Comparison of ENCODE assay signal across 9 cellular contexts in genomic region chr11:59680287-59681154, GRCh38. TPM values are rescaled to one million over a fixed set of nuclear protein-coding genes. Genes with fewer than 3 reads are reported as not detected.
DNase-seq lines count a peak whose midpoint lies in the region; ATAC-seq and TF ChIP-seq lines count a peak whose summit lies in the region.
"Had no signal": no experiment of that assay in that cellular context is flagged by ENCODE, and none has a peak within 500 bp of the region (broad histone marks: within the 10 kb centered on the region; RNA-seq: fewer than 3 reads in every experiment).

No MANE protein-coding gene starts in this region.

- no peak overlapping the region for H3K4me2 ChIP-seq in Karpas-422 (ENCODE audit: low read depth, low read length, poor library complexity, severe bottlenecking)

- H3K9me3 ChIP-seq in Karpas-422 (ENCODE audit: low read length) (no peaks in the 10 kb centered on the region), cardiac muscle cell (ENCODE audit: low read depth) (no peaks in the 10 kb centered on the region)

- in situ Hi-C loops in SK-MEL-5 (cut with HindIII; ENCODE audit: low pct_unique_long_range_greater_than_20kb, low sequenced_read_pairs): no loop called here

- no peaks in the 10 kb centered on the region for H3K9me3 Mint-ChIP-seq in activated naive CD4-positive, alpha-beta T cell treated with anti-CD3 and anti-CD28 coated beads for 36 hours

- peaks cover 6% of the 10 kb centered on the region for H3K27me3 Mint-ChIP-seq in activated naive CD4-positive, alpha-beta T cell treated with anti-CD3 and anti-CD28 coated beads for 36 hours (ENCODE audit: low read depth)

- H2AFZ ChIP-seq in Karpas-422 (ENCODE audit: low read length): no peak overlapping the region

- ATAC-seq in GM21825 (IDR thresholded peaks at IDR 0.05; ENCODE audit: unreplicated experiment) (peak; percentile 90), sciatic nerve (peak; percentile 93)

- no peaks in the 10 kb centered on the region for H3K27me3 ChIP-seq in Karpas-422 (ENCODE audit: low read length)
- H3K27me3 ChIP-seq in cardiac muscle cell: no peaks in the 10 kb centered on the region

- H3K4me1 ChIP-seq in Karpas-422 (ENCODE audit: low read length) (no peaks in the 10 kb centered on the region), cardiac muscle cell (ENCODE audit: low read depth) (peaks cover 12% of the 10 kb centered on the region)

- H3K79me2 ChIP-seq in Karpas-422 (ENCODE audit: low read length): no peaks in the 10 kb centered on the region

- intact Hi-C loops in activated naive CD4-positive, alpha-beta T cell treated with anti-CD3 and anti-CD28 coated beads for 36 hours (cut with micrococcal nuclease): loop anchor here (1.0 kb wide), 3 partner anchors 143 to 509 kb away; no protein-coding TSS in a partner anchor
- intact Hi-C loops in sciatic nerve (cut with DNase I): no loop called here

- H3K4me1 Mint-ChIP-seq in activated naive CD4-positive, alpha-beta T cell treated with anti-CD3 and anti-CD28 coated beads for 36 hours (ENCODE audit: low read depth): no peaks in the 10 kb centered on the region

- H3K36me3 ChIP-seq in Karpas-422 (ENCODE audit: insufficient read depth, low read length) (no peaks in the 10 kb centered on the region), cardiac muscle cell (no peaks in the 10 kb centered on the region)

- CTCF ChIA-PET in activated naive CD4-positive, alpha-beta T cell treated with anti-CD3 and anti-CD28 coated beads for 36 hours (lab: Charles Lee): interaction anchor here (0.7 to 1.0 kb wide), 2 partner anchors 27 to 151 kb away, joined by 3 to 4 read pairs; no protein-coding TSS in a partner anchor

- no peak overlapping the region for H3K9ac ChIP-seq in Karpas-422 (ENCODE audit: low read length)

- no peak overlapping the region for H3K4me3 Mint-ChIP-seq in activated naive CD4-positive, alpha-beta T cell treated with anti-CD3 and anti-CD28 coated beads for 36 hours

- H3K4me3 ChIP-seq in Karpas-422 (ENCODE audit: low read length) (no peak overlapping the region), cardiac muscle cell (no peak overlapping the region)

- H4K20me1 ChIP-seq in Karpas-422 (ENCODE audit: insufficient read depth, low read depth, low read length): no peaks in the 10 kb centered on the region

- DNase-seq in GM04504 (ENCODE audit: low read depth) (peak; percentile 46), Karpas-422 (peak; percentile 90), SK-MEL-5 (ENCODE audit: low read depth, low spot score) (peak; percentile 90), cardiac muscle cell (ENCODE audit: low read depth in 1 of 2, low spot score in 1 of 2) (peak; percentile 85 to 90), sciatic nerve (ENCODE audit: low spot score) (peak; percentile 64), middle frontal gyrus (ENCODE audit: extremely low spot score, low spot score) (no peak)
- DNase-seq in activated naive CD4-positive, alpha-beta T cell treated with anti-CD3 and anti-CD28 coated beads for 36 hours: peak; percentile 70

- H3K27ac ChIP-seq in Karpas-422 (ENCODE audit: low read length) (no peak overlapping the region), cardiac muscle cell (peak overlapping the region; percentile 15)

- TF ChIP-seq CTCF in cardiac muscle cell (IDR thresholded peaks at IDR 0.05; ENCODE audit: low read depth, low read length): peak; percentile 96

- H3K36me3 Mint-ChIP-seq in activated naive CD4-positive, alpha-beta T cell treated with anti-CD3 and anti-CD28 coated beads for 36 hours (ENCODE audit: low read depth): no peaks in the 10 kb centered on the region

- no peaks in the 10 kb centered on the region for H3K9me2 ChIP-seq in Karpas-422 (replicated peaks; ENCODE audit: insufficient read depth, low read length)

- no peak overlapping the region for H3K27ac Mint-ChIP-seq in activated naive CD4-positive, alpha-beta T cell treated with anti-CD3 and anti-CD28 coated beads for 36 hours

RNA-seq across cellular contexts. Expression of gene PATL1, which starts 11.7 kb away (rescaled TPM):
- 14.2 and 31.9 TPM in 2 replicates for total RNA-seq in Karpas-422 (2014; rRNA removed; shearing (Covaris generic); ENCODE audit: low replicate concordance)
- total RNA-seq in SK-MEL-5 (2014; rRNA removed; shearing (Covaris generic)): 18.4 and 21.0 TPM in 2 replicates
- polyA plus RNA-seq in SK-MEL-5 (2015; cell fraction: cytosol; rRNA removed): 38.9 and 43.2 TPM in 2 replicates
- polyA plus RNA-seq in SK-MEL-5 (2015; cell fraction: nucleus; rRNA removed): 50.4 and 53.8 TPM in 2 replicates
- total RNA-seq in activated naive CD4-positive, alpha-beta T cell treated with anti-CD3 and anti-CD28 coated beads for 36 hours: 10 to 100 TPM; 56.7 to 56.8 TPM
- total RNA-seq in cardiac muscle cell (7.9 and 10.9 TPM in 2 replicates), sciatic nerve (37.4 TPM)
- 11.4 and 15.8 TPM in 2 replicates for polyA plus RNA-seq in cardiac muscle cell

RNA-seq across cellular contexts. Expression of gene OR10V1, which starts 33.1 kb away (rescaled TPM):
- total RNA-seq in Karpas-422 (2014; rRNA removed; shearing (Covaris generic); ENCODE audit: low replicate concordance): not detected in 2 replicates
- total RNA-seq in SK-MEL-5 (2014; rRNA removed; shearing (Covaris generic)): not detected in 2 replicates
- not detected in 2 replicates for polyA plus RNA-seq in SK-MEL-5 (2015; cell fraction: cytosol; rRNA removed)
- polyA plus RNA-seq in SK-MEL-5 (2015; cell fraction: nucleus; rRNA removed): not detected in 2 replicates
- not detected for total RNA-seq in activated naive CD4-positive, alpha-beta T cell treated with anti-CD3 and anti-CD28 coated beads for 36 hours
- total RNA-seq in cardiac muscle cell: not detected in 2 replicates
- polyA plus RNA-seq in cardiac muscle cell: not detected in 2 replicates
- total RNA-seq in sciatic nerve: not detected
- total RNA-seq: mononuclear cell had no signal
